ENCODE assay signal across 12 cellular contexts in genomic region chr20:10565191-10565921, GRCh38.
DNase-seq lines count a peak whose midpoint lies in the region; ATAC-seq and TF ChIP-seq lines count a peak whose summit lies in the region.
"Had no signal": no experiment of that assay in that cellular context is flagged by ENCODE, and none has a peak within 500 bp of the region (broad histone marks: within the 10 kb centered on the region; RNA-seq: fewer than 3 reads in every experiment).

No MANE protein-coding gene starts in this region.

- no peak for TF ChIP-seq CTCF in foreskin fibroblast (IDR thresholded peaks at IDR 0.05; ENCODE audit: low read depth, low read length)
- TF ChIP-seq CTCF in prostate gland (IDR thresholded peaks at IDR 0.05) = no peak

- no peaks in the 10 kb centered on the region for H3K9me3 Mint-ChIP-seq in natural killer cell treated with Interleukin-12 subunit alpha and Interleukin-12 subunit beta and Interleukin-15 and Interleukin-18, amount 100 ng/mL, for 72 hours
- H3K9me3 Mint-ChIP-seq in activated naive CD4-positive, alpha-beta T cell treated with anti-CD3 and anti-CD28 coated beads, Interleukin-2, amount 10 ng/mL, durations not matched to agents 7 days and 5 days = no peaks in the 10 kb centered on the region
- H3K9me3 Mint-ChIP-seq: activated naive CD4-positive, alpha-beta T cell treated with anti-CD3 and anti-CD28 coated beads for 36 hours had no signal

- H3K27me3 ChIP-seq in prostate gland (replicated peaks; ENCODE audit: insufficient read depth) = no peaks in the 10 kb centered on the region

- peaks cover 26 to 31% of the 10 kb centered on the region in 2 donors for H3K4me1 Mint-ChIP-seq in natural killer cell treated with Interleukin-12 subunit alpha and Interleukin-12 subunit beta and Interleukin-15 and Interleukin-18, amount 100 ng/mL, for 72 hours (ENCODE audit: low read depth in 2 of 2)
- H3K4me1 Mint-ChIP-seq in activated naive CD4-positive, alpha-beta T cell treated with anti-CD3 and anti-CD28 coated beads, Interleukin-2, amount 10 ng/mL, durations not matched to agents 7 days and 5 days = peaks cover 33% of the 10 kb centered on the region

- no peak overlapping the region for H3K27ac Mint-ChIP-seq in natural killer cell treated with Interleukin-12 subunit alpha and Interleukin-12 subunit beta and Interleukin-15 and Interleukin-18, amount 100 ng/mL, for 72 hours
- H3K27ac Mint-ChIP-seq in activated naive CD4-positive, alpha-beta T cell treated with anti-CD3 and anti-CD28 coated beads, Interleukin-2, amount 10 ng/mL, durations not matched to agents 7 days and 5 days = no peak overlapping the region
- H3K27ac Mint-ChIP-seq: activated naive CD4-positive, alpha-beta T cell treated with anti-CD3 and anti-CD28 coated beads for 36 hours; T-helper 17 cell had no signal

- peak overlapping the region; percentile 13 to 48 for H3K27ac ChIP-seq in prostate gland

- ATAC-seq in natural killer cell treated with Interleukin-12 subunit alpha and Interleukin-12 subunit beta and Interleukin-15 and Interleukin-18, amount 100 ng/mL, for 72 hours = no peak
- ATAC-seq: T-helper 17 cell had no signal

- H3K36me3 Mint-ChIP-seq in natural killer cell treated with Interleukin-12 subunit alpha and Interleukin-12 subunit beta and Interleukin-15 and Interleukin-18, amount 100 ng/mL, for 72 hours = peaks cover 6% of the 10 kb centered on the region
- H3K36me3 Mint-ChIP-seq in activated naive CD4-positive, alpha-beta T cell treated with anti-CD3 and anti-CD28 coated beads, Interleukin-2, amount 10 ng/mL, durations not matched to agents 7 days and 5 days = peaks cover 27% of the 10 kb centered on the region

- no peaks in the 10 kb centered on the region for H3K36me3 ChIP-seq in prostate gland

- intact Hi-C loops in prostate gland (cut with DNase I) = no loop called here

- WGBS in prostate gland = 79% methylated on average over 6 of the region's 6 CpGs

- H3K4me3 ChIP-seq in foreskin fibroblast (ENCODE audit: low read depth in 1 of 2, low read length in 2 of 2) (no peak overlapping the region), prostate gland (no peak overlapping the region)

- CTCF ChIA-PET in activated naive CD4-positive, alpha-beta T cell treated with anti-CD3 and anti-CD28 coated beads, Interleukin-2, amount 10 ng/mL, durations not matched to agents 7 days and 5 days (lab: Charles Lee) = interaction anchor here (2.6 kb wide), 1 partner anchor 13 kb away, joined by 6 read pairs; no protein-coding TSS in a partner anchor

- H3K9me3 ChIP-seq in prostate gland = no peaks in the 10 kb centered on the region

- DNase-seq in CD1c-positive myeloid dendritic cell (ENCODE audit: extremely low spot score) (peak; percentile 47), SK-N-DZ (ENCODE audit: low spot score) (peak; percentile 41), foreskin fibroblast (peak; percentile 84 to 91), prostate gland (ENCODE audit: low spot score) (no peak), NCI-H2227 (lab: John Stamatoyannopoulos, UW; ENCODE audit: unreplicated experiment) (no peak), DMS53 treated with DMSO at 0.1 percent for 48 hours (lab: John Stamatoyannopoulos, UW; ENCODE audit: unreplicated experiment) (no peak)
- DNase-seq in natural killer cell treated with Interleukin-12 subunit alpha and Interleukin-12 subunit beta and Interleukin-15 and Interleukin-18, amount 100 ng/mL, for 72 hours (ENCODE audit: low spot score) = no peak
- no peak for DNase-seq in activated naive CD4-positive, alpha-beta T cell treated with anti-CD3 and anti-CD28 coated beads, Interleukin-2, amount 10 ng/mL, durations not matched to agents 7 days and 5 days
- DNase-seq: activated naive CD4-positive, alpha-beta T cell treated with anti-CD3 and anti-CD28 coated beads for 36 hours; NCI-H146; stimulated activated CD4-positive, alpha-beta T cell treated with anti-CD3 and anti-CD28 coated beads, Interleukin-15, amount 100 ng/mL, for 24 hours; T-helper 17 cell had no signal

- H3K4me1 ChIP-seq in prostate gland (replicated peaks) = no peaks in the 10 kb centered on the region

- no peaks in the 10 kb centered on the region for H3K27me3 Mint-ChIP-seq in natural killer cell treated with Interleukin-12 subunit alpha and Interleukin-12 subunit beta and Interleukin-15 and Interleukin-18, amount 100 ng/mL, for 72 hours
- H3K27me3 Mint-ChIP-seq in activated naive CD4-positive, alpha-beta T cell treated with anti-CD3 and anti-CD28 coated beads, Interleukin-2, amount 10 ng/mL, durations not matched to agents 7 days and 5 days = no peaks in the 10 kb centered on the region
- H3K27me3 Mint-ChIP-seq: T-helper 17 cell had no signal

- H3K4me3 Mint-ChIP-seq in natural killer cell treated with Interleukin-12 subunit alpha and Interleukin-12 subunit beta and Interleukin-15 and Interleukin-18, amount 100 ng/mL, for 72 hours = no peak overlapping the region
- no peak overlapping the region for H3K4me3 Mint-ChIP-seq in activated naive CD4-positive, alpha-beta T cell treated with anti-CD3 and anti-CD28 coated beads, Interleukin-2, amount 10 ng/mL, durations not matched to agents 7 days and 5 days
- H3K4me3 Mint-ChIP-seq: activated naive CD4-positive, alpha-beta T cell treated with anti-CD3 and anti-CD28 coated beads for 36 hours; T-helper 17 cell had no signal

- TF ChIP-seq POLR2A in prostate gland (IDR thresholded peaks at IDR 0.05) = no peak

Comparison
In these comparisons a context has a peak if more than half of its experiments do, and no peak if none do; other contexts are left out.
1. DNase-seq: peak in CD1c-positive myeloid dendritic cell (single experiment), SK-N-DZ (single experiment) and foreskin fibroblast (2 of 2); none in prostate gland (single experiment), NCI-H2227 (single experiment), natural killer cell treated with Interleukin-12 subunit alpha and Interleukin-12 subunit beta and Interleukin-15 and Interleukin-18, amount 100 ng/mL, for 72 hours (single experiment), activated naive CD4-positive, alpha-beta T cell treated with anti-CD3 and anti-CD28 coated beads, Interleukin-2, amount 10 ng/mL, durations not matched to agents 7 days and 5 days (single experiment) and DMS53 treated with DMSO at 0.1 percent for 48 hours (single experiment).